1 cellular context compared by ENCODE assay signal in the genomic region with DNA sequence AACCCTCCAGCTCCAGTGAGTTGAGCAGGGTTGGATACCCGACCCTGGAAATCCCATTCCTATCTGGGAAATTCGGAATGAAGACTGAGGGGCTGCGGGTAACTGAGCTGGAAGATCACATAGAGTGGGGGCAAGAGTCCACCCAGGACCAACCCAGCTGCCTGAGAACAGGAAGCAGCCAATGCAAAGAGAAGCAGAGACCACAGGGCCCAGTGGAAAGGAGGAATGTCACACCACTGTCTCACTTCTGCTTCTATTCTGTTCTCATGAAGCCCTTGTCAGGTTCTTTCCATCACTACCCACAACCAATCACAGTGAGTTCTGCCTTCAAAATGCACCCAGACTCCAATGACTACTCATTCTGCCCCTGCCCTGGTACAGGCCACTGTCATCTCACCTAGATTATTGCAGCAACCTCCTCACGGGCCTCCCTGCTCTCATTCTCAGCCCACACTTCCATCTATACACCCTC.
TF ChIP-seq lines count a peak whose summit lies in the region.

No MANE protein-coding gene starts in this region.

TF ChIP-seq in GM12878, 131 proteins besides CTCF, POLR2A, EP300 and RAD21:
- TF ChIP-seq NR2F1 (conservative IDR thresholded peaks at IDR 0.05) (0 out of 2 replicates have a peak, but pooled peaks have one; percentile 33), CHD2 (IDR thresholded peaks at IDR 0.05; ENCODE audit: borderline replicate concordance, low read depth, low read length) (0 out of 2 replicates have a peak, but pooled peaks have one; percentile 43), ZNF207 (IDR thresholded peaks at IDR 0.05; ENCODE audit: borderline replicate concordance) (peak; percentile 15; the same call in 1 of the 2 replicates), TAF1 (IDR thresholded peaks at IDR 0.05; ENCODE audit: borderline replicate concordance, low read depth, low read length) (no peak), BHLHE40 (IDR thresholded peaks at IDR 0.05; ENCODE audit: borderline replicate concordance in 1 of 2, low read depth in 2 of 2, low read length in 1 of 2) (peak in 1 of 2 experiments; percentile 68; a peak in 2 of 4 replicates), GATAD2B (conservative IDR thresholded peaks at IDR 0.05; ENCODE audit: low read depth) (peak; percentile 83), ATF7 (IDR thresholded peaks at IDR 0.05; ENCODE audit: low read depth) (peak; percentile 69), MEF2B (IDR thresholded peaks at IDR 0.05; ENCODE audit: partially characterized antibody, poor library complexity, severe bottlenecking) (peak; percentile 64), IKZF1 (conservative IDR thresholded peaks at IDR 0.05) (peak; percentile 95), EED (IDR thresholded peaks at IDR 0.05; ENCODE audit: low read depth) (peak; percentile 87), RELA (IDR thresholded peaks at IDR 0.05; ENCODE audit: borderline replicate concordance, partially characterized antibody) (no peak), NBN (IDR thresholded peaks at IDR 0.05) (peak; percentile 77), TCF12 (IDR thresholded peaks at IDR 0.05; ENCODE audit: low read depth, low read length) (peak; percentile 47; the same call in 1 of the 2 replicates), IRF4 (IDR thresholded peaks at IDR 0.05; ENCODE audit: low read depth, low read length) (peak; percentile 60; the same call in 1 of the 2 replicates), IKZF2 (IDR thresholded peaks at IDR 0.05) (peak; percentile 94 to 96), KAT2A (conservative IDR thresholded peaks at IDR 0.05; ENCODE audit: control insufficient read depth, low read depth, low read length) (no peak), POLR2AphosphoS5 (IDR thresholded peaks at IDR 0.05; ENCODE audit: low read length) (peak; percentile 45; the same call in 1 of the 2 replicates), BCL11A (IDR thresholded peaks at IDR 0.05; ENCODE audit: low read depth, low read length) (peak; percentile 63; the same call in 1 of the 2 replicates), SPI1 (IDR thresholded peaks at IDR 0.05; ENCODE audit: borderline replicate concordance, insufficient read depth, low read depth, low read length) (peak; percentile 95), BRCA1 (IDR thresholded peaks at IDR 0.05; ENCODE audit: low read depth, low read length) (no peak), ESRRA (IDR thresholded peaks at IDR 0.05; ENCODE audit: low read length) (no peak), DPF2 (IDR thresholded peaks at IDR 0.05) (peak; percentile 74), PAX5 (IDR thresholded peaks at IDR 0.05; ENCODE audit: borderline replicate concordance, low read depth, low read length) (0 out of 2 replicates have a peak, but pooled peaks have one; percentile 11), TCF3 (IDR thresholded peaks at IDR 0.05; ENCODE audit: borderline replicate concordance, insufficient read depth, low read depth, low read length) (0 out of 2 replicates have a peak, but pooled peaks have one; percentile 6), RUNX3 (IDR thresholded peaks at IDR 0.05; ENCODE audit: low read length) (peak; percentile 71), FOS (IDR thresholded peaks at IDR 0.05; ENCODE audit: borderline replicate concordance, extremely low read depth, insufficient read length) (no peak), POU2F2 (IDR thresholded peaks at IDR 0.05; ENCODE audit: borderline replicate concordance, low read depth, low read length) (0 out of 3 replicates have a peak, but pooled peaks have one; percentile 28), MTA2 (IDR thresholded peaks at IDR 0.05; ENCODE audit: low read depth) (peak; percentile 58; the same call in 1 of the 2 replicates)
- TF ChIP-seq, protein P1, sequence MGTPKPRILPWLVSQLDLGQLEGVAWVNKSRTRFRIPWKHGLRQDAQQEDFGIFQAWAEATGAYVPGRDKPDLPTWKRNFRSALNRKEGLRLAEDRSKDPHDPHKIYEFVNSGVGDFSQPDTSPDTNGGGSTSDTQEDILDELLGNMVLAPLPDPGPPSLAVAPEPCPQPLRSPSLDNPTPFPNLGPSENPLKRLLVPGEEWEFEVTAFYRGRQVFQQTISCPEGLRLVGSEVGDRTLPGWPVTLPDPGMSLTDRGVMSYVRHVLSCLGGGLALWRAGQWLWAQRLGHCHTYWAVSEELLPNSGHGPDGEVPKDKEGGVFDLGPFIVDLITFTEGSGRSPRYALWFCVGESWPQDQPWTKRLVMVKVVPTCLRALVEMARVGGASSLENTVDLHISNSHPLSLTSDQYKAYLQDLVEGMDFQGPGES (IDR thresholded peaks at IDR 0.05): no peak
- TF ChIP-seq, protein P2, sequence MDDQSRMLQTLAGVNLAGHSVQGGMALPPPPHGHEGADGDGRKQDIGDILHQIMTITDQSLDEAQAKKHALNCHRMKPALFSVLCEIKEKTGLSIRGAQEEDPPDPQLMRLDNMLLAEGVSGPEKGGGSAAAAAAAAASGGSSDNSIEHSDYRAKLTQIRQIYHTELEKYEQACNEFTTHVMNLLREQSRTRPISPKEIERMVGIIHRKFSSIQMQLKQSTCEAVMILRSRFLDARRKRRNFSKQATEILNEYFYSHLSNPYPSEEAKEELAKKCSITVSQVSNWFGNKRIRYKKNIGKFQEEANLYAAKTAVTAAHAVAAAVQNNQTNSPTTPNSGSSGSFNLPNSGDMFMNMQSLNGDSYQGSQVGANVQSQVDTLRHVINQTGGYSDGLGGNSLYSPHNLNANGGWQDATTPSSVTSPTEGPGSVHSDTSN (IDR thresholded peaks at IDR 0.05; ENCODE audit: insufficient replicate concordance, low read depth, low read length): peak; percentile 30
- TF ChIP-seq, protein P3, sequence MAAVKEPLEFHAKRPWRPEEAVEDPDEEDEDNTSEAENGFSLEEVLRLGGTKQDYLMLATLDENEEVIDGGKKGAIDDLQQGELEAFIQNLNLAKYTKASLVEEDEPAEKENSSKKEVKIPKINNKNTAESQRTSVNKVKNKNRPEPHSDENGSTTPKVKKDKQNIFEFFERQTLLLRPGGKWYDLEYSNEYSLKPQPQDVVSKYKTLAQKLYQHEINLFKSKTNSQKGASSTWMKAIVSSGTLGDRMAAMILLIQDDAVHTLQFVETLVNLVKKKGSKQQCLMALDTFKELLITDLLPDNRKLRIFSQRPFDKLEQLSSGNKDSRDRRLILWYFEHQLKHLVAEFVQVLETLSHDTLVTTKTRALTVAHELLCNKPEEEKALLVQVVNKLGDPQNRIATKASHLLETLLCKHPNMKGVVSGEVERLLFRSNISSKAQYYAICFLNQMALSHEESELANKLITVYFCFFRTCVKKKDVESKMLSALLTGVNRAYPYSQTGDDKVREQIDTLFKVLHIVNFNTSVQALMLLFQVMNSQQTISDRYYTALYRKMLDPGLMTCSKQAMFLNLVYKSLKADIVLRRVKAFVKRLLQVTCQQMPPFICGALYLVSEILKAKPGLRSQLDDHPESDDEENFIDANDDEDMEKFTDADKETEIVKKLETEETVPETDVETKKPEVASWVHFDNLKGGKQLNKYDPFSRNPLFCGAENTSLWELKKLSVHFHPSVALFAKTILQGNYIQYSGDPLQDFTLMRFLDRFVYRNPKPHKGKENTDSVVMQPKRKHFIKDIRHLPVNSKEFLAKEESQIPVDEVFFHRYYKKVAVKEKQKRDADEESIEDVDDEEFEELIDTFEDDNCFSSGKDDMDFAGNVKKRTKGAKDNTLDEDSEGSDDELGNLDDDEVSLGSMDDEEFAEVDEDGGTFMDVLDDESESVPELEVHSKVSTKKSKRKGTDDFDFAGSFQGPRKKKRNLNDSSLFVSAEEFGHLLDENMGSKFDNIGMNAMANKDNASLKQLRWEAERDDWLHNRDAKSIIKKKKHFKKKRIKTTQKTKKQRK (IDR thresholded peaks at IDR 0.05; ENCODE audit: low read depth, low read length): no peak
- TF ChIP-seq, protein P4, sequence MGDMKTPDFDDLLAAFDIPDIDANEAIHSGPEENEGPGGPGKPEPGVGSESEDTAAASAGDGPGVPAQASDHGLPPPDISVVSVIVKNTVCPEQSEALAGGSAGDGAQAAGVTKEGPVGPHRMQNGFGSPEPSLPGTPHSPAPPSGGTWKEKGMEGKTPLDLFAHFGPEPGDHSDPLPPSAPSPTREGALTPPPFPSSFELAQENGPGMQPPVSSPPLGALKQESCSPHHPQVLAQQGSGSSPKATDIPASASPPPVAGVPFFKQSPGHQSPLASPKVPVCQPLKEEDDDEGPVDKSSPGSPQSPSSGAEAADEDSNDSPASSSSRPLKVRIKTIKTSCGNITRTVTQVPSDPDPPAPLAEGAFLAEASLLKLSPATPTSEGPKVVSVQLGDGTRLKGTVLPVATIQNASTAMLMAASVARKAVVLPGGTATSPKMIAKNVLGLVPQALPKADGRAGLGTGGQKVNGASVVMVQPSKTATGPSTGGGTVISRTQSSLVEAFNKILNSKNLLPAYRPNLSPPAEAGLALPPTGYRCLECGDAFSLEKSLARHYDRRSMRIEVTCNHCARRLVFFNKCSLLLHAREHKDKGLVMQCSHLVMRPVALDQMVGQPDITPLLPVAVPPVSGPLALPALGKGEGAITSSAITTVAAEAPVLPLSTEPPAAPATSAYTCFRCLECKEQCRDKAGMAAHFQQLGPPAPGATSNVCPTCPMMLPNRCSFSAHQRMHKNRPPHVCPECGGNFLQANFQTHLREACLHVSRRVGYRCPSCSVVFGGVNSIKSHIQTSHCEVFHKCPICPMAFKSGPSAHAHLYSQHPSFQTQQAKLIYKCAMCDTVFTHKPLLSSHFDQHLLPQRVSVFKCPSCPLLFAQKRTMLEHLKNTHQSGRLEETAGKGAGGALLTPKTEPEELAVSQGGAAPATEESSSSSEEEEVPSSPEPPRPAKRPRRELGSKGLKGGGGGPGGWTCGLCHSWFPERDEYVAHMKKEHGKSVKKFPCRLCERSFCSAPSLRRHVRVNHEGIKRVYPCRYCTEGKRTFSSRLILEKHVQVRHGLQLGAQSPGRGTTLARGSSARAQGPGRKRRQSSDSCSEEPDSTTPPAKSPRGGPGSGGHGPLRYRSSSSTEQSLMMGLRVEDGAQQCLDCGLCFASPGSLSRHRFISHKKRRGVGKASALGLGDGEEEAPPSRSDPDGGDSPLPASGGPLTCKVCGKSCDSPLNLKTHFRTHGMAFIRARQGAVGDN (IDR thresholded peaks at IDR 0.05): peak; percentile 83
- TF ChIP-seq, protein P5, sequence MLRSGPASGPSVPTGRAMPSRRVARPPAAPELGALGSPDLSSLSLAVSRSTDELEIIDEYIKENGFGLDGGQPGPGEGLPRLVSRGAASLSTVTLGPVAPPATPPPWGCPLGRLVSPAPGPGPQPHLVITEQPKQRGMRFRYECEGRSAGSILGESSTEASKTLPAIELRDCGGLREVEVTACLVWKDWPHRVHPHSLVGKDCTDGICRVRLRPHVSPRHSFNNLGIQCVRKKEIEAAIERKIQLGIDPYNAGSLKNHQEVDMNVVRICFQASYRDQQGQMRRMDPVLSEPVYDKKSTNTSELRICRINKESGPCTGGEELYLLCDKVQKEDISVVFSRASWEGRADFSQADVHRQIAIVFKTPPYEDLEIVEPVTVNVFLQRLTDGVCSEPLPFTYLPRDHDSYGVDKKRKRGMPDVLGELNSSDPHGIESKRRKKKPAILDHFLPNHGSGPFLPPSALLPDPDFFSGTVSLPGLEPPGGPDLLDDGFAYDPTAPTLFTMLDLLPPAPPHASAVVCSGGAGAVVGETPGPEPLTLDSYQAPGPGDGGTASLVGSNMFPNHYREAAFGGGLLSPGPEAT (IDR thresholded peaks at IDR 0.05; ENCODE audit: low read depth): peak; percentile 92
- TF ChIP-seq, protein P6, sequence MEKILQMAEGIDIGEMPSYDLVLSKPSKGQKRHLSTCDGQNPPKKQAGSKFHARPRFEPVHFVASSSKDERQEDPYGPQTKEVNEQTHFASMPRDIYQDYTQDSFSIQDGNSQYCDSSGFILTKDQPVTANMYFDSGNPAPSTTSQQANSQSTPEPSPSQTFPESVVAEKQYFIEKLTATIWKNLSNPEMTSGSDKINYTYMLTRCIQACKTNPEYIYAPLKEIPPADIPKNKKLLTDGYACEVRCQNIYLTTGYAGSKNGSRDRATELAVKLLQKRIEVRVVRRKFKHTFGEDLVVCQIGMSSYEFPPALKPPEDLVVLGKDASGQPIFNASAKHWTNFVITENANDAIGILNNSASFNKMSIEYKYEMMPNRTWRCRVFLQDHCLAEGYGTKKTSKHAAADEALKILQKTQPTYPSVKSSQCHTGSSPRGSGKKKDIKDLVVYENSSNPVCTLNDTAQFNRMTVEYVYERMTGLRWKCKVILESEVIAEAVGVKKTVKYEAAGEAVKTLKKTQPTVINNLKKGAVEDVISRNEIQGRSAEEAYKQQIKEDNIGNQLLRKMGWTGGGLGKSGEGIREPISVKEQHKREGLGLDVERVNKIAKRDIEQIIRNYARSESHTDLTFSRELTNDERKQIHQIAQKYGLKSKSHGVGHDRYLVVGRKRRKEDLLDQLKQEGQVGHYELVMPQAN (conservative IDR thresholded peaks at IDR 0.05): no peak
- TF ChIP-seq, protein P7, sequence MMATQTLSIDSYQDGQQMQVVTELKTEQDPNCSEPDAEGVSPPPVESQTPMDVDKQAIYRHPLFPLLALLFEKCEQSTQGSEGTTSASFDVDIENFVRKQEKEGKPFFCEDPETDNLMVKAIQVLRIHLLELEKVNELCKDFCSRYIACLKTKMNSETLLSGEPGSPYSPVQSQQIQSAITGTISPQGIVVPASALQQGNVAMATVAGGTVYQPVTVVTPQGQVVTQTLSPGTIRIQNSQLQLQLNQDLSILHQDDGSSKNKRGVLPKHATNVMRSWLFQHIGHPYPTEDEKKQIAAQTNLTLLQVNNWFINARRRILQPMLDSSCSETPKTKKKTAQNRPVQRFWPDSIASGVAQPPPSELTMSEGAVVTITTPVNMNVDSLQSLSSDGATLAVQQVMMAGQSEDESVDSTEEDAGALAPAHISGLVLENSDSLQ (IDR thresholded peaks at IDR 0.05): peak; percentile 91
